ENCODE assay signal across 20 cellular contexts in genomic region chr20:55456316-55456940, GRCh38.
DNase-seq lines count a peak whose midpoint lies in the region; ATAC-seq, FAIRE-seq and TF ChIP-seq lines count a peak whose summit lies in the region.
"Had no signal": no experiment of that assay in that cellular context is flagged by ENCODE, and none has a peak within 500 bp of the region (broad histone marks: within the 10 kb centered on the region; RNA-seq: fewer than 3 reads in every experiment).

No MANE protein-coding gene starts in this region.

- intact Hi-C loops in PC-3 (cut with micrococcal nuclease) = no loop called here
- intact Hi-C loops in stomach (cut with DNase I; ENCODE audit: low total_unique reads) = no loop called here

- H3K36me3 ChIP-seq in PC-3 (ENCODE audit: low read depth, low read length) (no peaks in the 10 kb centered on the region), bronchial epithelial cell (ENCODE audit: control insufficient read depth, insufficient read depth, low read length) (no peaks in the 10 kb centered on the region), stomach (no peaks in the 10 kb centered on the region)

- POLR2A ChIA-PET in PC-3 (lab: Charles Lee; ENCODE audit: unreplicated experiment) = no interaction called here

- H3K27ac ChIP-seq in PC-3 (ENCODE audit: low read length) = no peak overlapping the region
- no peak overlapping the region for H3K27ac ChIP-seq in stomach
- H3K27ac ChIP-seq: HL-60, PC-9 had no signal

- H3K27me3 Mint-ChIP-seq in T-helper 17 cell = no peaks in the 10 kb centered on the region
- H3K27me3 Mint-ChIP-seq: CD8-positive, alpha-beta memory T cell; IgD-negative memory B cell had no signal

- ATAC-seq in PC-3 (no peak), T-helper 17 cell (no peak), HG03159 (IDR thresholded peaks at IDR 0.05; ENCODE audit: unreplicated experiment) (no peak)
- ATAC-seq: Right ventricle myocardium inferior had no signal

- no peaks in the 10 kb centered on the region for H3K4me1 Mint-ChIP-seq in T-helper 17 cell
- H3K4me1 Mint-ChIP-seq: CD8-positive, alpha-beta memory T cell; IgD-negative memory B cell had no signal

- TF ChIP-seq POLR2A in stomach (IDR thresholded peaks at IDR 0.05) = no peak

- peaks cover 19% of the 10 kb centered on the region for H3K9me3 ChIP-seq in PC-3 (ENCODE audit: low read length)
- no peaks in the 10 kb centered on the region for H3K9me3 ChIP-seq in stomach
- no peaks in the 10 kb centered on the region for H3K9me3 ChIP-seq in T-helper 17 cell (ENCODE audit: control insufficient read depth, low read length, poor library complexity, severe bottlenecking)

- no peak for TF ChIP-seq CTCF in PC-3 (conservative IDR thresholded peaks at IDR 0.05; ENCODE audit: low read depth, low read length)
- no peak for TF ChIP-seq CTCF in bronchial epithelial cell (IDR thresholded peaks at IDR 0.05; ENCODE audit: insufficient read depth, low read length, severe bottlenecking)
- no peak for TF ChIP-seq CTCF in stomach (IDR thresholded peaks at IDR 0.05)

- H3K79me2 ChIP-seq in PC-3 (ENCODE audit: low read length) = no peaks in the 10 kb centered on the region

- no peaks in the 10 kb centered on the region for H3K27me3 ChIP-seq in PC-3 (ENCODE audit: low read length)
- H3K27me3 ChIP-seq in bronchial epithelial cell (ENCODE audit: control insufficient read depth, insufficient read depth, low read length) = no peaks in the 10 kb centered on the region
- no peaks in the 10 kb centered on the region for H3K27me3 ChIP-seq in stomach

- no peaks in the 10 kb centered on the region for H4K20me1 ChIP-seq in PC-3 (ENCODE audit: low read length)

- no peaks in the 10 kb centered on the region for H3K36me3 Mint-ChIP-seq in T-helper 17 cell (ENCODE audit: low read depth)
- H3K36me3 Mint-ChIP-seq: CD8-positive, alpha-beta memory T cell; IgD-negative memory B cell had no signal

- BruUV-seq in PC-3 (replicated peaks; lab: Mats Ljungman, UMichigan) = no TSS peak

- no peak for TF ChIP-seq EP300 in stomach (IDR thresholded peaks at IDR 0.05)

- no peaks in the 10 kb centered on the region for H3F3A ChIP-seq in PC-3 (ENCODE audit: low read length, unreplicated experiment)

- no peak for FAIRE-seq in bronchial epithelial cell (lab: Jason Lieb, UNC)
- FAIRE-seq: D721Med had no signal

- no peak overlapping the region for H3K4me3 Mint-ChIP-seq in T-helper 17 cell
- H3K4me3 Mint-ChIP-seq: CD8-positive, alpha-beta memory T cell; IgD-negative memory B cell had no signal

- H3K9me2 ChIP-seq in PC-3 (replicated peaks; ENCODE audit: low read length) = no peaks in the 10 kb centered on the region

- H3K9ac ChIP-seq in PC-3 (ENCODE audit: low read length) = no peak overlapping the region

- DNase-seq in PC-3 (peak; percentile 4), bronchial epithelial cell (ENCODE audit: low read depth) (peak; percentile 75), kidney glomerular epithelial cell (lab: John Stamatoyannopoulos, UW) (peak; percentile 29), stomach (no peak), T-helper 17 cell (no peak)
- DNase-seq in activated effector memory CD4-positive, alpha-beta T cell treated with Interleukin-2 at 50 U/mL for 16 hours = no peak
- DNase-seq: ACHN; C1 segment of cervical spinal cord; CD8-positive, alpha-beta memory T cell; HCEC 1CT; NCI-H1694 treated with DMSO at 0.1 percent for 48 hours; NCI-H2227 treated with DMSO at 0.1 percent for 48 hours; NCI-H524; PC-9; SW 1271 had no signal

- no peak overlapping the region for H2AFZ ChIP-seq in PC-3 (ENCODE audit: low read length)
- H2AFZ ChIP-seq: PC-9 had no signal

- CTCF ChIA-PET in PC-3 (lab: Charles Lee) = no interaction called here

- WGBS in stomach, 5 donors = 68 to 85% (median 76%) methylated on average over 1 of the region's 1 CpG

- H3K4me1 ChIP-seq in PC-3 (ENCODE audit: insufficient read depth, low read length) (no peaks in the 10 kb centered on the region), stomach (no peaks in the 10 kb centered on the region)

- H3K4me2 ChIP-seq in PC-3 (ENCODE audit: low read length) = no peak overlapping the region
- H3K4me2 ChIP-seq: PC-9 had no signal

- no peak overlapping the region for H3K27ac Mint-ChIP-seq in T-helper 17 cell
- H3K27ac Mint-ChIP-seq: CD8-positive, alpha-beta memory T cell; IgD-negative memory B cell had no signal

- H3K4me3 ChIP-seq in PC-3 (ENCODE audit: low read length) = no peak overlapping the region
- H3K4me3 ChIP-seq in bronchial epithelial cell (ENCODE audit: low read depth, low read length) = no peak overlapping the region
- no peak overlapping the region for H3K4me3 ChIP-seq in stomach
- H3K4me3 ChIP-seq: PC-9 had no signal

Comparison
In these comparisons a context has a peak if more than half of its experiments do, and no peak if none do; other contexts are left out.
1. DNase-seq: peak in PC-3 (single experiment), bronchial epithelial cell (single experiment) and kidney glomerular epithelial cell (single experiment); none in stomach (single experiment), T-helper 17 cell (0 of 3) and activated effector memory CD4-positive, alpha-beta T cell treated with Interleukin-2 at 50 U/mL for 16 hours (single experiment).